12 cellular contexts compared by ENCODE assay signal in genomic region chr14:101409006-101409543, GRCh38.
"Had no signal": no experiment of that assay in that cellular context is flagged by ENCODE, and none has a peak within 500 bp of the region (broad histone marks: within the 10 kb centered on the region; RNA-seq: fewer than 3 reads in every experiment).

No MANE protein-coding gene starts in this region.

- H3K27me3 ChIP-seq: pancreas had no signal

- H3K36me3 Mint-ChIP-seq: activated naive CD4-positive, alpha-beta T cell treated with anti-CD3 and anti-CD28 coated beads, Interleukin-2, amount 50 U/mL, for 24 hours; WTC11 had no signal

- DNase-seq: activated CD4-positive, alpha-beta T cell treated with anti-CD3 and anti-CD28 coated beads, Interleukin-2, amount 50 U/mL, for 1 hour; left colon; nephron progenitor cell; pancreas; retina had no signal

- H3K9me3 Mint-ChIP-seq: activated naive CD4-positive, alpha-beta T cell treated with anti-CD3 and anti-CD28 coated beads, Interleukin-2, amount 50 U/mL, for 24 hours; activated T-helper 2 cell treated with anti-CD3 and anti-CD28 coated beads, Interferon-gamma antibody, Interleukin-2, Interleukin-4, amounts not matched to agents 10 μg/mL and 5 μg/mL and 100 μg/mL, durations not matched to agents 14 hours and 24 hours and 36 hours; WTC11 had no signal

- H3K36me3 ChIP-seq: pancreas, tibial nerve had no signal

- FAIRE-seq: pancreas had no signal

- H3K9me3 ChIP-seq: pancreas, tibial nerve had no signal

- H3K27ac ChIP-seq: pancreas had no signal

- H3K4me3 Mint-ChIP-seq: activated naive CD4-positive, alpha-beta T cell treated with anti-CD3 and anti-CD28 coated beads, Interleukin-2, amount 50 U/mL, for 24 hours; nephron progenitor cell; WTC11 had no signal

- H3K4me1 Mint-ChIP-seq: activated naive CD4-positive, alpha-beta T cell treated with anti-CD3 and anti-CD28 coated beads, Interleukin-2, amount 50 U/mL, for 24 hours had no signal

- ATAC-seq: esophagus mucosa, left colon, SK-N-SH treated with all-trans-retinoic acid at 6 μM for 48 hours, WTC11 had no signal

- H3K27ac Mint-ChIP-seq: activated naive CD4-positive, alpha-beta T cell treated with anti-CD3 and anti-CD28 coated beads, Interleukin-2, amount 50 U/mL, for 24 hours; activated T-helper 2 cell treated with anti-CD3 and anti-CD28 coated beads, Interferon-gamma antibody, Interleukin-2, Interleukin-4, amounts not matched to agents 10 μg/mL and 5 μg/mL and 100 μg/mL, durations not matched to agents 14 hours and 24 hours and 36 hours; nephron progenitor cell; WTC11 had no signal

- H3K4me3 ChIP-seq: pancreas, skin epidermis, tibial nerve had no signal
